Comparison of ENCODE assay signal across 12 cellular contexts in the genomic region with DNA sequence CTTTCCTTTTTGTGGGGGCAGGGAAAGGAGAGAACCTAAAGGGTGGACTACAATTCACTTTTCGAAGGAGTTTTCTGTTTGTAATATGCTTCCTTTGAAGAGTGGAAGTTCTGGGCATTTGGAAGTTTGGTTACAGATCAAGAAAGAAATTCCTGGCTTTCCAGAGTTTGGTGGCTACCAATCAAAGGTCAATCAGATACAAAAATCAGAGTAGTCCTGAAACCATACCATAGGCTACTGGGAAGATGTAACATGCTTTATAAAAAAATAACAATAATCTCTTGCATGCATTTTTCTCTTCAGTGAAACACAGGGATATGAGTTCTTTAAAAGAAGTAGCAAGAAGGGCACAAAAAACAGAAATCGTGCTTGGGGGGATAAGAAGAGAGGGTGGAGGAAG.
DNase-seq lines count a peak whose midpoint lies in the region; ATAC-seq, FAIRE-seq and TF ChIP-seq lines count a peak whose summit lies in the region.
"Had no signal": no experiment of that assay in that cellular context is flagged by ENCODE, and none has a peak within 500 bp of the region (broad histone marks: within the 10 kb centered on the region; RNA-seq: fewer than 3 reads in every experiment).

No MANE protein-coding gene starts in this region.

- H3K9ac ChIP-seq in keratinocyte (ENCODE audit: control insufficient read depth, extremely low read depth, insufficient read depth, low read length): peak overlapping the region; percentile 79
- peak overlapping the region in 2 of 3 donors; percentile 4 to 41 for H3K9ac ChIP-seq in skeletal muscle tissue (ENCODE audit: low read depth in 1 of 3, low read length in 3 of 3)

- BruUV-seq in Calu3 (replicated peaks; lab: Mats Ljungman, UMichigan): no TSS peak

- no peaks in the 10 kb centered on the region for H3K9me3 ChIP-seq in SJSA1 (replicated peaks)
- no peaks in the 10 kb centered on the region for H3K9me3 ChIP-seq in keratinocyte (ENCODE audit: control insufficient read depth, low read depth, low read length)
- no peaks in the 10 kb centered on the region for H3K9me3 ChIP-seq in skeletal muscle tissue (ENCODE audit: control insufficient read depth in 3 of 3, low read length in 3 of 3)

- DNase-seq in Calu3 (no peak), SJSA1 (ENCODE audit: low read depth in 1 of 2, low spot score in 2 of 2) (no peak), keratinocyte (ENCODE audit: low read depth, low spot score) (no peak), SK-N-DZ (ENCODE audit: low spot score) (no peak)
- no peak for DNase-seq in stimulated activated naive B cell treated with anti-CD40 and anti-IgM and Interleukin-4, amounts not matched to agents 10 μg/mL and 1 μg/mL and 100 μg/mL, for 72 hours
- no peak for DNase-seq in activated CD8-positive, alpha-beta memory T cell treated with anti-CD3 and anti-CD28 coated beads for 24 hours
- DNase-seq: activated T-cell treated with anti-CD3 and anti-CD28 coated beads, Interleukin-2, amount 50 U/mL, for 4 hours; COR-L47; Kasumi-1 had no signal

- H3K27ac ChIP-seq in SJSA1: peak overlapping the region; percentile 78
- peak overlapping the region; percentile 96 for H3K27ac ChIP-seq in keratinocyte (ENCODE audit: control insufficient read depth, insufficient read depth, low read length)
- H3K27ac ChIP-seq in skeletal muscle tissue (ENCODE audit: low read depth, low read length): peak overlapping the region; percentile 9

- ATAC-seq in HG02884 (IDR thresholded peaks at IDR 0.05; ENCODE audit: unreplicated experiment): no peak
- ATAC-seq in stimulated activated naive B cell treated with anti-CD40 and anti-IgM and Interleukin-4, amounts not matched to agents 10 μg/mL and 1 μg/mL and 100 μg/mL, for 72 hours (replicated peaks): no peak
- ATAC-seq: activated T-cell treated with anti-CD3 and anti-CD28 coated beads, Interleukin-2, amount 50 U/mL, for 4 hours had no signal

- H3K79me2 ChIP-seq in keratinocyte (ENCODE audit: control insufficient read depth, insufficient read depth, low read length): peaks cover 63% of the 10 kb centered on the region

- intact Hi-C loops in Calu3 (cut with micrococcal nuclease; ENCODE audit: unreplicated experiment): loop anchor here (2.0 to 5.0 kb wide), 2 partner anchors 36 to 65 kb away; no protein-coding TSS in a partner anchor

- no peak overlapping the region for H2AFZ ChIP-seq in keratinocyte (ENCODE audit: control insufficient read depth, low read length)

- no peaks in the 10 kb centered on the region for H3K9me3 Mint-ChIP-seq in Calu3 (ENCODE audit: low read depth, unreplicated experiment)
- no peaks in the 10 kb centered on the region for H3K9me3 Mint-ChIP-seq in stimulated activated naive B cell treated with anti-CD40 and anti-IgM and Interleukin-4, amounts not matched to agents 10 μg/mL and 1 μg/mL and 100 μg/mL, for 72 hours
- H3K9me3 Mint-ChIP-seq: activated T-cell treated with anti-CD3 and anti-CD28 coated beads, Interleukin-2, amount 50 U/mL, for 4 hours; neural crest cell had no signal

- no peaks in the 10 kb centered on the region for H3K27me3 Mint-ChIP-seq in Calu3 (ENCODE audit: unreplicated experiment)
- H3K27me3 Mint-ChIP-seq in stimulated activated naive B cell treated with anti-CD40 and anti-IgM and Interleukin-4, amounts not matched to agents 10 μg/mL and 1 μg/mL and 100 μg/mL, for 72 hours: peaks cover 0 to 5% of the 10 kb centered on the region in 2 donors

- CTCF ChIA-PET in Calu3 (lab: Charles Lee): no interaction called here

- FAIRE-seq in keratinocyte (lab: Jason Lieb, UNC): no peak

- H3K9me1 ChIP-seq in keratinocyte (ENCODE audit: control insufficient read depth, extremely low read depth, insufficient read depth, low read length): no peaks in the 10 kb centered on the region

- dilution Hi-C loops in keratinocyte (cut with MboI; ENCODE audit: extremely low pct_ligation_motif_present, low sequenced_read_pairs): no loop called here

- peaks cover 90% of the 10 kb centered on the region for H3K4me1 Mint-ChIP-seq in Calu3 (ENCODE audit: low read depth, unreplicated experiment)
- peaks cover 11 to 25% of the 10 kb centered on the region in 2 donors for H3K4me1 Mint-ChIP-seq in stimulated activated naive B cell treated with anti-CD40 and anti-IgM and Interleukin-4, amounts not matched to agents 10 μg/mL and 1 μg/mL and 100 μg/mL, for 72 hours

- H3K4me3 ChIP-seq in SJSA1: no peak overlapping the region; the same call in 1 of the 2 replicates
- peak overlapping the region in 2 of 3 experiments; percentile 53 to 58 for H3K4me3 ChIP-seq in keratinocyte (ENCODE audit: control insufficient read depth in 2 of 3, extremely low read depth in 1 of 3, insufficient read depth in 2 of 3, low read depth in 1 of 3, low read length in 3 of 3)
- H3K4me3 ChIP-seq in skeletal muscle tissue (ENCODE audit: low read length in 3 of 3): peak overlapping the region in 2 of 3 donors; percentile 4 to 61

- peak overlapping the region; percentile 54 for H3K27ac Mint-ChIP-seq in Calu3 (ENCODE audit: unreplicated experiment)
- no peak overlapping the region for H3K27ac Mint-ChIP-seq in stimulated activated naive B cell treated with anti-CD40 and anti-IgM and Interleukin-4, amounts not matched to agents 10 μg/mL and 1 μg/mL and 100 μg/mL, for 72 hours

- TF ChIP-seq CTCF in Calu3 (IDR thresholded peaks at IDR 0.05; ENCODE audit: unreplicated experiment) (no peak), keratinocyte (optimal IDR thresholded peaks at IDR 0.05 in 1 of 3, IDR thresholded peaks at IDR 0.05 in 1 of 3, conservative IDR thresholded peaks at IDR 0.05 in 1 of 3; ENCODE audit: extremely low read depth in 1 of 3, insufficient read depth in 2 of 3, low read length in 3 of 3) (no peak)

- peaks cover 10% of the 10 kb centered on the region for H3K36me3 Mint-ChIP-seq in Calu3 (ENCODE audit: insufficient read depth, unreplicated experiment)
- no peaks in the 10 kb centered on the region for H3K36me3 Mint-ChIP-seq in stimulated activated naive B cell treated with anti-CD40 and anti-IgM and Interleukin-4, amounts not matched to agents 10 μg/mL and 1 μg/mL and 100 μg/mL, for 72 hours

- H4K20me1 ChIP-seq in keratinocyte (ENCODE audit: control insufficient read depth, extremely low read depth, insufficient read depth, low read length): no peaks in the 10 kb centered on the region

- H3K4me1 ChIP-seq in SJSA1 (replicated peaks) (peaks cover 73% of the 10 kb centered on the region), keratinocyte (ENCODE audit: control insufficient read depth, extremely low read depth, insufficient read depth, low read length) (peaks cover 55% of the 10 kb centered on the region), skeletal muscle tissue (ENCODE audit: control insufficient read depth in 3 of 3, insufficient read depth in 3 of 3, low read length in 3 of 3) (peaks cover 22 to 36% (median 29%) of the 10 kb centered on the region in 3 donors)

- H3K27me3 ChIP-seq in SJSA1 (replicated peaks): no peaks in the 10 kb centered on the region
- H3K27me3 ChIP-seq in keratinocyte (ENCODE audit: control insufficient read depth, extremely low read depth, insufficient read depth, low read length): no peaks in the 10 kb centered on the region
- no peaks in the 10 kb centered on the region for H3K27me3 ChIP-seq in skeletal muscle tissue (ENCODE audit: control insufficient read depth in 3 of 3, insufficient read depth in 3 of 3, low read length in 3 of 3)

- H3K4me2 ChIP-seq in keratinocyte (ENCODE audit: control insufficient read depth, extremely low read depth, insufficient read depth, low read depth, low read length): peak overlapping the region; percentile 93

- peaks cover 16% of the 10 kb centered on the region for H3K36me3 ChIP-seq in SJSA1
- H3K36me3 ChIP-seq in keratinocyte (ENCODE audit: control insufficient read depth in 2 of 2, extremely low read depth in 1 of 2, insufficient read depth in 2 of 2, low read length in 2 of 2): peaks cover 0 to 7% of the 10 kb centered on the region in 2 experiments
- no peaks in the 10 kb centered on the region for H3K36me3 ChIP-seq in skeletal muscle tissue (ENCODE audit: control insufficient read depth in 3 of 3, insufficient read depth in 3 of 3, low read length in 3 of 3)

- H3K4me3 Mint-ChIP-seq in Calu3 (ENCODE audit: low read depth, unreplicated experiment): peak overlapping the region; percentile 54
- H3K4me3 Mint-ChIP-seq in stimulated activated naive B cell treated with anti-CD40 and anti-IgM and Interleukin-4, amounts not matched to agents 10 μg/mL and 1 μg/mL and 100 μg/mL, for 72 hours: no peak overlapping the region
- H3K4me3 Mint-ChIP-seq: activated T-cell treated with anti-CD3 and anti-CD28 coated beads, Interleukin-2, amount 50 U/mL, for 4 hours; neural crest cell had no signal

Comparison
In these comparisons a context has a peak if more than half of its experiments do, and no peak if none do; other contexts are left out.
1. H3K27ac ChIP-seq: peak in every context shown above with its lines; median percentile 96 in keratinocyte; 78 in SJSA1; 9 in skeletal muscle tissue.